ENCODE assay signal across 8 cellular contexts in the genomic region with DNA sequence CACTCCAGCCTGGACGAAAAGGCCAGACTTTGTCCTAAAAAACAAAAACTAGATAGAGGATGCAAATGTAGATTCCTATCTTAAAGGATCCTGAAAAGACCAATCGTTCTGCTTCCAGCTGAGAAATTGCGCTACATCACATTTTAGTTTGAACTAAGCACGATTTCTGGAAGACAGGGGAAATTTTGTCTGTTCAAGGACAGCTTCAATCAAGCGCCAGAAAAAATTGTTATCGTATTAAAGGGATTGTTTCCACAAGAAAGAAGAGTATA. TPM values are rescaled to one million over a fixed set of nuclear protein-coding genes. Genes with fewer than 3 reads are reported as not detected.
A peak's percentile ranks its signal among the peaks of the same experiment; 100 is the strongest.
DNase-seq lines count a peak whose midpoint lies in the region; ATAC-seq, FAIRE-seq and TF ChIP-seq lines count a peak whose summit lies in the region.

No MANE protein-coding gene starts in this region.

- H3K79me1 ChIP-seq in trophoblast cell (ENCODE audit: low read length): peaks cover 5% of the 10 kb centered on the region

- no peaks in the 10 kb centered on the region for H3K36me3 ChIP-seq in ES-I3 (ENCODE audit: insufficient read depth, low read length)
- no peaks in the 10 kb centered on the region for H3K36me3 ChIP-seq in RWPE2 (ENCODE audit: low read depth)
- H3K36me3 ChIP-seq in esophagus muscularis mucosa: no peaks in the 10 kb centered on the region
- no peaks in the 10 kb centered on the region for H3K36me3 ChIP-seq in trophoblast cell (ENCODE audit: control insufficient read depth in 1 of 2, insufficient read depth in 2 of 2, low read length in 2 of 2)

- H4K8ac ChIP-seq in trophoblast cell (ENCODE audit: low read depth, low read length): peak overlapping the region; percentile 51

- FAIRE-seq in RCC 7860 (lab: Jason Lieb, UNC): no peak

- no peak overlapping the region for H3K23ac ChIP-seq in trophoblast cell (ENCODE audit: low read length)

- H2AFZ ChIP-seq in trophoblast cell (ENCODE audit: insufficient read depth, low read length, poor library complexity): no peak overlapping the region

- peak overlapping the region; percentile 70 for H3K4me2 ChIP-seq in trophoblast cell (ENCODE audit: low read length)

- no peak overlapping the region for H3K27ac ChIP-seq in RWPE2 (ENCODE audit: poor library complexity, severe bottlenecking)
- peak overlapping the region; percentile 88 to 96 (median 92) for H3K27ac ChIP-seq in esophagus muscularis mucosa (replicated peaks in 1 of 4)
- H3K27ac ChIP-seq in trophoblast cell (ENCODE audit: low read depth, low read length): peak overlapping the region; percentile 9

- 23% methylated on average over 6 of the region's 6 CpGs for WGBS in esophagus muscularis mucosa
- WGBS in trophoblast cell (ENCODE audit: extremely low coverage, insufficient coverage, insufficient read length): no CpG with 5 or more reads among the region's 6 CpGs

- H3K9ac ChIP-seq in ES-I3 (ENCODE audit: low read depth, low read length) (peak overlapping the region; percentile 70), trophoblast cell (ENCODE audit: low read length) (no peak overlapping the region)

- no peaks in the 10 kb centered on the region for H3K79me2 ChIP-seq in trophoblast cell (ENCODE audit: control insufficient read depth, insufficient read depth, low read length, poor library complexity)

- no peak overlapping the region for H2BK120ac ChIP-seq in trophoblast cell (ENCODE audit: insufficient read depth, low read length, poor library complexity)

- intact Hi-C loops in esophagus muscularis mucosa (cut with DNase I): loop anchor here (1.0 kb wide), 1 partner anchor 31 kb away; a partner anchor contains a TSS

- peaks cover 3% of the 10 kb centered on the region; the same call in 1 of the 2 replicates for H3K9me3 ChIP-seq in ES-I3 (ENCODE audit: control insufficient read depth, insufficient read depth, low read length)
- no peaks in the 10 kb centered on the region for H3K9me3 ChIP-seq in RWPE2 (ENCODE audit: severe bottlenecking)
- H3K9me3 ChIP-seq in esophagus muscularis mucosa: peaks cover 0 to 5% (median 0%) of the 10 kb centered on the region in 4 donors
- no peaks in the 10 kb centered on the region for H3K9me3 ChIP-seq in trophoblast cell (ENCODE audit: insufficient read depth, low read depth, low read length)

- H3K27me3 ChIP-seq in RWPE2 (ENCODE audit: insufficient read depth, poor library complexity, severe bottlenecking): no peaks in the 10 kb centered on the region
- no peaks in the 10 kb centered on the region for H3K27me3 ChIP-seq in esophagus muscularis mucosa
- H3K27me3 ChIP-seq in trophoblast cell (ENCODE audit: insufficient read depth, low read length): no peaks in the 10 kb centered on the region

- ATAC-seq in RWPE2 (ENCODE audit: low read depth): no peak

- H2AK5ac ChIP-seq in trophoblast cell (ENCODE audit: low read length): no peak overlapping the region

- TF ChIP-seq EP300 in esophagus muscularis mucosa (IDR thresholded peaks at IDR 0.05): no peak

- TF ChIP-seq CTCF in RWPE2 (IDR thresholded peaks at IDR 0.05; ENCODE audit: poor library complexity, severe bottlenecking) (no peak), esophagus muscularis mucosa (IDR thresholded peaks at IDR 0.05) (no peak)

- H3K4me1 ChIP-seq in ES-I3 (ENCODE audit: insufficient read depth, low read length) (no peaks in the 10 kb centered on the region), RWPE2 (ENCODE audit: insufficient read depth, poor library complexity, severe bottlenecking) (peaks cover 6% of the 10 kb centered on the region), esophagus muscularis mucosa (peaks cover 10 to 42% (median 31%) of the 10 kb centered on the region in 4 donors), trophoblast cell (ENCODE audit: control insufficient read depth in 1 of 2, insufficient read depth in 2 of 2, low read length in 2 of 2) (peaks cover 0 to 4% of the 10 kb centered on the region in 2 experiments)

- no peak overlapping the region for H2BK12ac ChIP-seq in trophoblast cell (ENCODE audit: low read length)

- no peak overlapping the region for H3K18ac ChIP-seq in trophoblast cell (ENCODE audit: low read length)

- TF ChIP-seq POLR2A in esophagus muscularis mucosa (IDR thresholded peaks at IDR 0.05; ENCODE audit: low read depth): no peak

- DNase-seq in RWPE2 (ENCODE audit: low spot score) (no peak), esophagus muscularis mucosa (ENCODE audit: extremely low spot score) (no peak), trophoblast cell (no peak), NCI-H1436 treated with DMSO at 0.1 percent for 48 hours (lab: John Stamatoyannopoulos, UW) (no peak), RCC 7860 (ENCODE audit: low spot score) (no peak), NCI-H1694 (lab: John Stamatoyannopoulos, UW) (no peak), NCI-H82 treated with DMSO at 0.1 percent for 48 hours (lab: John Stamatoyannopoulos, UW; ENCODE audit: unreplicated experiment) (no peak)

- H3K4me3 ChIP-seq in RWPE2 (ENCODE audit: severe bottlenecking) (peak overlapping the region; percentile 43), esophagus muscularis mucosa (peak overlapping the region; percentile 58 to 80 (median 64)), trophoblast cell (ENCODE audit: low read depth, low read length) (peak overlapping the region; percentile 64)

- no peak overlapping the region for H3K4ac ChIP-seq in trophoblast cell (ENCODE audit: low read depth, low read length)

- H3K14ac ChIP-seq in trophoblast cell (ENCODE audit: low read length): no peak overlapping the region

- no peak overlapping the region for H4K91ac ChIP-seq in trophoblast cell (ENCODE audit: low read depth, low read length)

- H4K12ac ChIP-seq in trophoblast cell (ENCODE audit: low read depth, low read length): no peak overlapping the region

- no peak overlapping the region for H2BK5ac ChIP-seq in trophoblast cell (ENCODE audit: low read depth, low read length, poor library complexity)

RNA-seq across cellular contexts. Expression of a gene that starts 0.7 kb away (rescaled TPM):
- 10 to 100 TPM; 35.7 to 68.9 (median 52.6) TPM for total RNA-seq in esophagus muscularis mucosa
- polyA plus RNA-seq in trophoblast cell (2013): 30.1 and 32.5 TPM in 2 replicates

RNA-seq across cellular contexts. Expression of a gene that starts 30.7 kb away (rescaled TPM):
- total RNA-seq in esophagus muscularis mucosa: 10 to 100 TPM; 15.1 to 26.6 (median 21.3) TPM
- 20.2 and 20.8 TPM in 2 replicates for polyA plus RNA-seq in trophoblast cell (2013)
